Comparison of ENCODE assay signal across 18 cellular contexts in the genomic region with DNA sequence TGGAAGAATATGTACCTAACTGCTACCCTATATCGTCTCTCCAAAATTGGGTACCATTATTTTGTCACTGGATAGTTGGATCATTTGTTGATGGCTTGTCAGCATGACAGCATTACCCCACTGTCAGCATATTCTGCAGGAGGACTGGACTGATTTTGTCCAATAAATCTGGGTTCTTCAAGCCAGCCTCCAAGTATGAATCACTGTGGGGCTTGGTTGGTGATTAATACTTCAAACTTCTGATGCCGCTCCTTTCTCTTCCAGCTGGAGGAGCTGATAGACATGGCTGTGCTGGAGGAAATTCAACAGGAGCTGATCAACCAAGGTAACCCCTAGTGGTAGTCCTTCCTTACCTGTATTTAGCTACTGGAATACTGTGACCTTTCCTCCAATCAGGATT. TPM values are rescaled to one million over a fixed set of nuclear protein-coding genes. Genes with fewer than 3 reads are reported as not detected.
DNase-seq lines count a peak whose midpoint lies in the region; ATAC-seq, FAIRE-seq and TF ChIP-seq lines count a peak whose summit lies in the region.
"Had no signal": no experiment of that assay in that cellular context is flagged by ENCODE, and none has a peak within 500 bp of the region (broad histone marks: within the 10 kb centered on the region; RNA-seq: fewer than 3 reads in every experiment).

No MANE protein-coding gene starts in this region.

- H3K4me2 ChIP-seq in A549: peak overlapping the region; percentile 99
- H3K4me2 ChIP-seq: GM23338 had no signal

- no peak overlapping the region for H3K27ac ChIP-seq in A549
- H3K27ac ChIP-seq: BLaER1 treated with 17β-estradiol and CSF1 and Interleukin-3, amounts not matched to agents 10 nM and 100 nM; SJCRH30 had no signal

- H3K4me3 Mint-ChIP-seq in activated naive CD8-positive, alpha-beta T cell treated with anti-CD3 and anti-CD28 coated beads for 36 hours: no peak overlapping the region

- WGBS in A549 (ENCODE audit: missing lambda C conversion rate): 50% methylated on average over 2 of the region's 2 CpGs

- DNase-seq in A549 (ENCODE audit: low read depth in 1 of 2, low spot score in 1 of 2): peak; percentile 50 to 58
- peak; percentile 59 for DNase-seq in H54 (ENCODE audit: insufficient read length, low spot score)
- no peak for DNase-seq in activated naive CD8-positive, alpha-beta T cell treated with anti-CD3 and anti-CD28 coated beads for 36 hours
- peak; percentile 28 for DNase-seq in fibroblast of villous mesenchyme (ENCODE audit: low read depth)
- DNase-seq in NCI-H510A (lab: John Stamatoyannopoulos, UW): no peak
- no peak for DNase-seq in NCI-H2081 (lab: John Stamatoyannopoulos, UW)
- DNase-seq in left ventricle myocardium superior: no peak
- DNase-seq: activated CD4-positive, alpha-beta T cell treated with anti-CD3 and anti-CD28 coated beads, Interleukin-2, amount 10 ng/mL, durations not matched to agents 24 days and 14 days; activated naive CD8-positive, alpha-beta T cell treated with anti-CD3 and anti-CD28 coated beads, Interleukin-2, amount 10 ng/mL, durations not matched to agents 7 days and 5 days; islet precursor cell; MM.1S; NCI-H510A treated with DMSO at 0.1 percent for 48 hours; SJCRH30 had no signal

- no peak for TF ChIP-seq RAD21 in A549 (conservative IDR thresholded peaks at IDR 0.05 in 1 of 2, IDR thresholded peaks at IDR 0.05 in 1 of 2)

- peaks cover 30% of the 10 kb centered on the region for H3K4me1 Mint-ChIP-seq in activated naive CD8-positive, alpha-beta T cell treated with anti-CD3 and anti-CD28 coated beads for 36 hours

- FAIRE-seq in A549 (lab: Jason Lieb, UNC) (no peak), H54 (lab: Jason Lieb, UNC) (peak; percentile 84)
- FAIRE-seq: endometrium had no signal

- intact Hi-C loops in left ventricle myocardium superior (cut with micrococcal nuclease): no loop called here

- no peaks in the 10 kb centered on the region for H3K9me3 Mint-ChIP-seq in activated naive CD8-positive, alpha-beta T cell treated with anti-CD3 and anti-CD28 coated beads for 36 hours
- H3K9me3 Mint-ChIP-seq: activated CD4-positive, alpha-beta T cell treated with anti-CD3 and anti-CD28 coated beads, Interleukin-2, amount 10 ng/mL, durations not matched to agents 24 days and 14 days; activated naive CD8-positive, alpha-beta T cell treated with anti-CD3 and anti-CD28 coated beads, Interleukin-2, amount 10 ng/mL, durations not matched to agents 7 days and 5 days; GM23338; stimulated activated naive CD8-positive, alpha-beta T cell treated with anti-CD3 and anti-CD28 coated beads, Interleukin-15, Interleukin-2, amounts not matched to agents 100 ng/mL and 50 ng/mL, for 24 hours had no signal

- peaks cover 37% of the 10 kb centered on the region for H3K36me3 Mint-ChIP-seq in activated naive CD8-positive, alpha-beta T cell treated with anti-CD3 and anti-CD28 coated beads for 36 hours

- ATAC-seq in A549: no peak
- no peak for ATAC-seq in HG03045 (IDR thresholded peaks at IDR 0.05; ENCODE audit: unreplicated experiment)
- no peak for ATAC-seq in left ventricle myocardium superior
- ATAC-seq: GM23338 had no signal

- no peak for TF ChIP-seq POLR2A in A549 (IDR thresholded peaks at IDR 0.05; ENCODE audit: low read length)
- no peak for TF ChIP-seq POLR2A in H54 (IDR thresholded peaks at IDR 0.05; ENCODE audit: low read depth, low read length)

- peak overlapping the region; percentile 8 for H3K27ac Mint-ChIP-seq in activated naive CD8-positive, alpha-beta T cell treated with anti-CD3 and anti-CD28 coated beads for 36 hours

- peaks cover 33% of the 10 kb centered on the region for H3K4me1 ChIP-seq in A549
- H3K4me1 ChIP-seq: SJCRH30 had no signal

- POLR2A ChIA-PET in A549 (lab: Yijun Ruan, JAX): interaction anchor here (0.9 to 1.5 kb wide), 2 partner anchors 12 to 17 kb away, joined by 5 to 10 read pairs; no protein-coding TSS in a partner anchor

- H3K4me3 ChIP-seq in A549 (no peak overlapping the region), fibroblast of villous mesenchyme (ENCODE audit: low read depth, low read length) (no peak overlapping the region)
- H3K4me3 ChIP-seq: BLaER1 treated with 17β-estradiol and CSF1 and Interleukin-3, amounts not matched to agents 10 nM and 100 nM; GM23338; SJCRH30 had no signal

- no peak for TF ChIP-seq EP300 in A549 (IDR thresholded peaks at IDR 0.05)

- H3K27me3 Mint-ChIP-seq in activated naive CD8-positive, alpha-beta T cell treated with anti-CD3 and anti-CD28 coated beads for 36 hours: no peaks in the 10 kb centered on the region
- H3K27me3 Mint-ChIP-seq: activated CD4-positive, alpha-beta T cell treated with anti-CD3 and anti-CD28 coated beads, Interleukin-2, amount 10 ng/mL, durations not matched to agents 24 days and 14 days; activated naive CD8-positive, alpha-beta T cell treated with anti-CD3 and anti-CD28 coated beads, Interleukin-2, amount 10 ng/mL, durations not matched to agents 7 days and 5 days; stimulated activated naive CD8-positive, alpha-beta T cell treated with anti-CD3 and anti-CD28 coated beads, Interleukin-15, Interleukin-2, amounts not matched to agents 100 ng/mL and 50 ng/mL, for 24 hours had no signal

- CTCF ChIA-PET in A549 (lab: Yijun Ruan, JAX): interaction anchor here (0.7 to 9.3 kb wide), 7 partner anchors 8 to 1005 kb away, joined by 3 to 178 read pairs (median 5); a partner anchor contains a TSS

- TF ChIP-seq CTCF in A549 (IDR thresholded peaks at IDR 0.05) (no peak), fibroblast of villous mesenchyme (IDR thresholded peaks at IDR 0.05; ENCODE audit: insufficient read depth, low read depth, low read length) (peak; percentile 5)

- no peaks in the 10 kb centered on the region for H3K9me3 ChIP-seq in A549
- H3K9me3 ChIP-seq: BLaER1 treated with 17β-estradiol and CSF1 and Interleukin-3, amounts not matched to agents 10 nM and 100 nM; SJCRH30 had no signal

TF ChIP-seq in A549, 52 proteins besides CTCF, POLR2A, EP300 and RAD21:
- TF ChIP-seq CEBPB (IDR thresholded peaks at IDR 0.05): no peak
- peak; percentile 98 for TF ChIP-seq MAFK (IDR thresholded peaks at IDR 0.05; ENCODE audit: partially characterized antibody)
- TF ChIP-seq FOSL2 (IDR thresholded peaks at IDR 0.05): no peak
- TF ChIP-seq FOSL2 (CRISPR knock-in tag; IDR thresholded peaks at IDR 0.05): peak; percentile 54; the same call in 1 of the 2 replicates

RNA-seq across cellular contexts. Expression of a gene that starts 2.5 kb away (rescaled TPM):
- polyA plus RNA-seq in A549 (2011; rRNA removed): 62.9 and 67.6 TPM in 2 replicates
- polyA plus RNA-seq in A549 (2012; cell fraction: cytosol; rRNA removed): 38.2 and 49.2 TPM in 2 replicates
- polyA plus RNA-seq in A549 (2012; cell fraction: nucleus; rRNA removed): 26.4 and 43.8 TPM in 2 replicates
- 71.9 to 81.2 TPM (median 72.8 TPM) in 3 replicates for polyA plus RNA-seq in A549 (2017; fragmentation: RNase III; extraction: RNeasy Plus Mini Kit Qiagen cat#74134 plus additional on column Dnase treatment)
- polyA minus RNA-seq in A549 (2011; rRNA and poly(A)+ RNA removed): 24.1 and 26.2 TPM in 2 replicates
- total RNA-seq in activated naive CD8-positive, alpha-beta T cell treated with anti-CD3 and anti-CD28 coated beads for 36 hours: 10 to 100 TPM; 58.3 to 59.4 TPM
- 35.0 and 39.6 TPM in 2 replicates for total RNA-seq in fibroblast of villous mesenchyme
- total RNA-seq in left ventricle myocardium superior: 26.5 TPM

RNA-seq across cellular contexts. Expression of a gene that starts 3.0 kb away (rescaled TPM):
- 175 and 180 TPM in 2 replicates for polyA plus RNA-seq in A549 (2011; rRNA removed)
- polyA plus RNA-seq in A549 (2012; cell fraction: cytosol; rRNA removed): 104 and 114 TPM in 2 replicates
- polyA plus RNA-seq in A549 (2012; cell fraction: nucleus; rRNA removed): 70.5 and 76.3 TPM in 2 replicates
- 121 to 133 TPM (median 121 TPM) in 3 replicates for polyA plus RNA-seq in A549 (2017; fragmentation: RNase III; extraction: RNeasy Plus Mini Kit Qiagen cat#74134 plus additional on column Dnase treatment)
- polyA minus RNA-seq in A549 (2011; rRNA and poly(A)+ RNA removed): 128 and 136 TPM in 2 replicates
- 100 to 1,000 TPM; 144 to 160 TPM for total RNA-seq in activated naive CD8-positive, alpha-beta T cell treated with anti-CD3 and anti-CD28 coated beads for 36 hours
- 96.3 and 106 TPM in 2 replicates for total RNA-seq in fibroblast of villous mesenchyme
- total RNA-seq in left ventricle myocardium superior: 34.9 TPM

RNA-seq across cellular contexts. Expression of a gene that starts 16.4 kb away (rescaled TPM):
- 448 and 683 TPM in 2 replicates for polyA plus RNA-seq in A549 (2011; rRNA removed)
- polyA plus RNA-seq in A549 (2012; cell fraction: cytosol; rRNA removed): 405 and 410 TPM in 2 replicates
- polyA plus RNA-seq in A549 (2012; cell fraction: nucleus; rRNA removed): 229 and 230 TPM in 2 replicates
- 527 to 609 TPM (median 557 TPM) in 3 replicates for polyA plus RNA-seq in A549 (2017; fragmentation: RNase III; extraction: RNeasy Plus Mini Kit Qiagen cat#74134 plus additional on column Dnase treatment)
- 196 and 215 TPM in 2 replicates for polyA minus RNA-seq in A549 (2011; rRNA and poly(A)+ RNA removed)
- 100 to 1,000 TPM; 586 to 607 TPM for total RNA-seq in activated naive CD8-positive, alpha-beta T cell treated with anti-CD3 and anti-CD28 coated beads for 36 hours
- total RNA-seq in fibroblast of villous mesenchyme: 179 and 233 TPM in 2 replicates
- 127 TPM for total RNA-seq in left ventricle myocardium superior

RNA-seq across cellular contexts. Expression of a gene that starts 46.3 kb away (rescaled TPM):
- 29.5 and 35.7 TPM in 2 replicates for polyA plus RNA-seq in A549 (2011; rRNA removed)
- polyA plus RNA-seq in A549 (2012; cell fraction: cytosol; rRNA removed): 22.6 and 27.4 TPM in 2 replicates
- 29.3 and 29.4 TPM in 2 replicates for polyA plus RNA-seq in A549 (2012; cell fraction: nucleus; rRNA removed)
- 26.7 to 30.4 TPM (median 27.8 TPM) in 3 replicates for polyA plus RNA-seq in A549 (2017; fragmentation: RNase III; extraction: RNeasy Plus Mini Kit Qiagen cat#74134 plus additional on column Dnase treatment)
- polyA minus RNA-seq in A549 (2011; rRNA and poly(A)+ RNA removed): 44.9 and 53.7 TPM in 2 replicates
- 10 to 100 TPM; 49.7 to 49.9 TPM for total RNA-seq in activated naive CD8-positive, alpha-beta T cell treated with anti-CD3 and anti-CD28 coated beads for 36 hours
- total RNA-seq in fibroblast of villous mesenchyme: 14.2 and 14.8 TPM in 2 replicates
- total RNA-seq in left ventricle myocardium superior: 5.1 TPM

Comparison
In these comparisons a context has a peak if more than half of its experiments do, and no peak if none do; other contexts are left out.
1. DNase-seq: peak in A549 (2 of 2), H54 (single experiment) and fibroblast of villous mesenchyme (single experiment); none in activated naive CD8-positive, alpha-beta T cell treated with anti-CD3 and anti-CD28 coated beads for 36 hours (single experiment), NCI-H510A (single experiment), NCI-H2081 (0 of 2) and left ventricle myocardium superior (single experiment).